8 cellular contexts compared by ENCODE assay signal in genomic region chr3:33218446-33219174, GRCh38. TPM values are rescaled to one million over a fixed set of nuclear protein-coding genes. Genes with fewer than 3 reads are reported as not detected.
DNase-seq lines count a peak whose midpoint lies in the region; ATAC-seq and TF ChIP-seq lines count a peak whose summit lies in the region.

SUSD5 (minus strand) TSS chr3:33218810; CDS start chr3:33218797, 13 bp downstream.

- no peak for ATAC-seq in GM18517 (IDR thresholded peaks at IDR 0.05; ENCODE audit: unreplicated experiment)

- H3K36me3 ChIP-seq in MG63, result no peaks in the 10 kb centered on the region

- H3K9me3 ChIP-seq in MG63, result no peaks in the 10 kb centered on the region

- peaks cover 7% of the 10 kb centered on the region for H3K4me1 Mint-ChIP-seq in CD14-positive monocyte
- H3K4me1 Mint-ChIP-seq in immature natural killer cell, result no peaks in the 10 kb centered on the region

- H3K4me3 ChIP-seq in MG63, result peak within 1 kb of the TSS; percentile 58

- H3K9me3 Mint-ChIP-seq in CD14-positive monocyte (peaks cover 0 to 9% (median 3%) of the 10 kb centered on the region in 7 donors), immature natural killer cell (no peaks in the 10 kb centered on the region)

- intact Hi-C loops in CD14-positive monocyte (cut with micrococcal nuclease), result no loop called here

- H3K27me3 Mint-ChIP-seq in CD14-positive monocyte (ENCODE audit: low read depth in 3 of 3) (peaks cover 63 to 71% (median 65%) of the 10 kb centered on the region in 3 donors), immature natural killer cell (ENCODE audit: low read depth in 3 of 3) (peaks cover 2 to 16% (median 8%) of the 10 kb centered on the region in 3 donors)

- H3K4me3 Mint-ChIP-seq in CD14-positive monocyte (peak within 1 kb of the TSS; percentile 5 to 77), immature natural killer cell (no peak within 1 kb of the TSS)

- no peak for TF ChIP-seq CTCF in CD14-positive monocyte (IDR thresholded peaks at IDR 0.05)

- H3K36me3 Mint-ChIP-seq in CD14-positive monocyte (no peaks in the 10 kb centered on the region), immature natural killer cell (no peaks in the 10 kb centered on the region)

- no peaks in the 10 kb centered on the region for H3K27me3 ChIP-seq in MG63

- H3K27ac Mint-ChIP-seq in CD14-positive monocyte (no peak within 1 kb of the TSS), immature natural killer cell (no peak within 1 kb of the TSS)

- DNase-seq in CD14-positive monocyte (ENCODE audit: low spot score), result no peak
- peak; percentile 65 for DNase-seq in MG63
- DNase-seq in ecto neural progenitor cell (ENCODE audit: low spot score), result peak; percentile 79
- peak; percentile 5 for DNase-seq in midbrain (lab: John Stamatoyannopoulos, UW)
- DNase-seq in H4 (ENCODE audit: low spot score), result no peak
- no peak for DNase-seq in GM19240 (ENCODE audit: insufficient read length, low spot score)
- no peak for DNase-seq in immature natural killer cell

RNA-seq across cellular contexts. Expression of gene SUSD5, which starts in this region (rescaled TPM):
- polyA plus RNA-seq in CD14-positive monocyte (not detected), immature natural killer cell (not detected)
- 4.2 and 5.4 TPM in 2 replicates for total RNA-seq in MG63 (2014; rRNA removed; shearing (Covaris generic); ENCODE audit: low replicate concordance)
- total RNA-seq in H4 (2014; rRNA removed; shearing (Covaris generic)), result not detected in 2 replicates

Comparison
In these comparisons a context has a peak if more than half of its experiments do, and no peak if none do; other contexts are left out.
1. DNase-seq: peak in MG63 (single experiment), ecto neural progenitor cell (single experiment) and midbrain (single experiment); none in CD14-positive monocyte (single experiment), H4 (single experiment), GM19240 (single experiment) and immature natural killer cell (0 of 3).
2. H3K4me3 Mint-ChIP-seq: peak in CD14-positive monocyte (2 of 2); none in immature natural killer cell (0 of 5).